1 cellular context compared by ENCODE assay signal in the genomic region with DNA sequence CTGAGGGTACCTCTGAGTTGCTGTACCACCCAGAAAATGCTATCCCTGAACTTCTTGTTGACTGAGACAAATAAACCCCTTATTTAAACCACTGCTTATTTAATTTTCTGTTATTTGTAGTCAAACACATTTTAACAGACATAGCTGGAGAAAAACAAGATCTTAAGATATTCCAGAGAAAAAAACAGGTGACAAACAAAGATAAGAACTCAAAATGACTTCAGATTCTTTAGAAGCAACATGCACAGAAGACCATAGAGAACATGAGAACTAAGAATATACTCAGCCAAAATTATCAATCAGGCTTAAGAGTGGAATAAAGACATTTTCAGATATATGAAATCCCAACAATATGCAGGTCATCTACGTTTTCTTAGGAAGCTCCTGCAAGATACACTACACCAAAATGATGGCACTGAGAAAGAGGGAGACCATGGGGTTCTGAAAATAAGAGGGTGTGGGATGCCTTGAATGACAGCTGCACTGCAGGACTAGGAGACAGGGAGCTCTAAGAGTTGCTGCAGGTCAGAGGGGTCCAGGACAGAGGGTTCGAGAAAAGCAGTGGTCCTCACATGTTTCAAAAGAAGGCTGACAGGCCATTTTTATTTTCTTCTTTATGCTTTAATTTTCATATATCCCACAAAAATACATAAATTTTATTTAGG.
TF ChIP-seq lines count a peak whose summit lies in the region.

No MANE protein-coding gene starts in this region.

TF ChIP-seq in K562, 482 proteins besides CTCF, POLR2A, EP300 and RAD21 (continued from another document and continues in another):
- TF ChIP-seq, protein P1, sequence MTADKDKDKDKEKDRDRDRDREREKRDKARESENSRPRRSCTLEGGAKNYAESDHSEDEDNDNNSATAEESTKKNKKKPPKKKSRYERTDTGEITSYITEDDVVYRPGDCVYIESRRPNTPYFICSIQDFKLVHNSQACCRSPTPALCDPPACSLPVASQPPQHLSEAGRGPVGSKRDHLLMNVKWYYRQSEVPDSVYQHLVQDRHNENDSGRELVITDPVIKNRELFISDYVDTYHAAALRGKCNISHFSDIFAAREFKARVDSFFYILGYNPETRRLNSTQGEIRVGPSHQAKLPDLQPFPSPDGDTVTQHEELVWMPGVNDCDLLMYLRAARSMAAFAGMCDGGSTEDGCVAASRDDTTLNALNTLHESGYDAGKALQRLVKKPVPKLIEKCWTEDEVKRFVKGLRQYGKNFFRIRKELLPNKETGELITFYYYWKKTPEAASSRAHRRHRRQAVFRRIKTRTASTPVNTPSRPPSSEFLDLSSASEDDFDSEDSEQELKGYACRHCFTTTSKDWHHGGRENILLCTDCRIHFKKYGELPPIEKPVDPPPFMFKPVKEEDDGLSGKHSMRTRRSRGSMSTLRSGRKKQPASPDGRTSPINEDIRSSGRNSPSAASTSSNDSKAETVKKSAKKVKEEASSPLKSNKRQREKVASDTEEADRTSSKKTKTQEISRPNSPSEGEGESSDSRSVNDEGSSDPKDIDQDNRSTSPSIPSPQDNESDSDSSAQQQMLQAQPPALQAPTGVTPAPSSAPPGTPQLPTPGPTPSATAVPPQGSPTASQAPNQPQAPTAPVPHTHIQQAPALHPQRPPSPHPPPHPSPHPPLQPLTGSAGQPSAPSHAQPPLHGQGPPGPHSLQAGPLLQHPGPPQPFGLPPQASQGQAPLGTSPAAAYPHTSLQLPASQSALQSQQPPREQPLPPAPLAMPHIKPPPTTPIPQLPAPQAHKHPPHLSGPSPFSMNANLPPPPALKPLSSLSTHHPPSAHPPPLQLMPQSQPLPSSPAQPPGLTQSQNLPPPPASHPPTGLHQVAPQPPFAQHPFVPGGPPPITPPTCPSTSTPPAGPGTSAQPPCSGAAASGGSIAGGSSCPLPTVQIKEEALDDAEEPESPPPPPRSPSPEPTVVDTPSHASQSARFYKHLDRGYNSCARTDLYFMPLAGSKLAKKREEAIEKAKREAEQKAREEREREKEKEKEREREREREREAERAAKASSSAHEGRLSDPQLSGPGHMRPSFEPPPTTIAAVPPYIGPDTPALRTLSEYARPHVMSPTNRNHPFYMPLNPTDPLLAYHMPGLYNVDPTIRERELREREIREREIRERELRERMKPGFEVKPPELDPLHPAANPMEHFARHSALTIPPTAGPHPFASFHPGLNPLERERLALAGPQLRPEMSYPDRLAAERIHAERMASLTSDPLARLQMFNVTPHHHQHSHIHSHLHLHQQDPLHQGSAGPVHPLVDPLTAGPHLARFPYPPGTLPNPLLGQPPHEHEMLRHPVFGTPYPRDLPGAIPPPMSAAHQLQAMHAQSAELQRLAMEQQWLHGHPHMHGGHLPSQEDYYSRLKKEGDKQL (CRISPR knock-in tag; IDR thresholded peaks at IDR 0.05; ENCODE audit: borderline replicate concordance), result no peak
- TF ChIP-seq CCNT2 (IDR thresholded peaks at IDR 0.05; ENCODE audit: borderline replicate concordance, extremely low read depth, insufficient read length, low read depth, low read length) (peak; percentile 20), YY1 (IDR thresholded peaks at IDR 0.05; ENCODE audit: borderline replicate concordance in 1 of 3, control insufficient read depth in 1 of 3, extremely low read depth in 1 of 3, insufficient read depth in 3 of 3, insufficient read length in 1 of 3, insufficient replicate concordance in 2 of 3, low read depth in 1 of 3, low read length in 2 of 3) (no peak), SPI1 (IDR thresholded peaks at IDR 0.05; ENCODE audit: borderline replicate concordance, low read depth, low read length) (no peak), MAFK (IDR thresholded peaks at IDR 0.05; ENCODE audit: low read length) (no peak), ASH1L (IDR thresholded peaks at IDR 0.05; ENCODE audit: borderline replicate concordance, low read depth, partially characterized antibody) (no peak), ZBTB1 (CRISPR knock-in tag; IDR thresholded peaks at IDR 0.05; ENCODE audit: borderline replicate concordance, low read depth) (no peak), MYC (IDR thresholded peaks at IDR 0.05; ENCODE audit: low read depth, low read length) (no peak), MYC (CRISPR knock-in tag; IDR thresholded peaks at IDR 0.05; ENCODE audit: borderline replicate concordance, low read depth) (no peak), STAT5A (IDR thresholded peaks at IDR 0.05; ENCODE audit: borderline replicate concordance, low read length) (no peak), PCBP2 (IDR thresholded peaks at IDR 0.05; ENCODE audit: low read depth, low read length, poor library complexity, severe bottlenecking) (no peak), CBFB (CRISPR knock-in tag; IDR thresholded peaks at IDR 0.05) (no peak), SIN3A (IDR thresholded peaks at IDR 0.05; ENCODE audit: borderline replicate concordance in 2 of 2, control insufficient read depth in 1 of 2, low read depth in 2 of 2, low read length in 2 of 2) (no peak), SMARCA4 (IDR thresholded peaks at IDR 0.05) (peak; percentile 70), LEF1 (IDR thresholded peaks at IDR 0.05) (peak; percentile 36; the same call in 1 of the 2 replicates), ZNF584 (CRISPR knock-in tag; IDR thresholded peaks at IDR 0.05; ENCODE audit: low read depth) (no peak), SIX5 (IDR thresholded peaks at IDR 0.05; ENCODE audit: borderline replicate concordance in 1 of 2, insufficient read depth in 1 of 2, low read depth in 1 of 2, low read length in 2 of 2) (no peak), ERF (CRISPR knock-in tag; IDR thresholded peaks at IDR 0.05) (no peak), ZNF197 (CRISPR knock-in tag; IDR thresholded peaks at IDR 0.05; ENCODE audit: low read depth) (no peak), HCFC1 (IDR thresholded peaks at IDR 0.05; ENCODE audit: low read depth, low read length) (no peak), U2AF1 (optimal IDR thresholded peaks at IDR 0.05; ENCODE audit: low read depth, low read length) (no peak), EHMT2 (IDR thresholded peaks at IDR 0.05) (no peak)
- TF ChIP-seq, protein P2, sequence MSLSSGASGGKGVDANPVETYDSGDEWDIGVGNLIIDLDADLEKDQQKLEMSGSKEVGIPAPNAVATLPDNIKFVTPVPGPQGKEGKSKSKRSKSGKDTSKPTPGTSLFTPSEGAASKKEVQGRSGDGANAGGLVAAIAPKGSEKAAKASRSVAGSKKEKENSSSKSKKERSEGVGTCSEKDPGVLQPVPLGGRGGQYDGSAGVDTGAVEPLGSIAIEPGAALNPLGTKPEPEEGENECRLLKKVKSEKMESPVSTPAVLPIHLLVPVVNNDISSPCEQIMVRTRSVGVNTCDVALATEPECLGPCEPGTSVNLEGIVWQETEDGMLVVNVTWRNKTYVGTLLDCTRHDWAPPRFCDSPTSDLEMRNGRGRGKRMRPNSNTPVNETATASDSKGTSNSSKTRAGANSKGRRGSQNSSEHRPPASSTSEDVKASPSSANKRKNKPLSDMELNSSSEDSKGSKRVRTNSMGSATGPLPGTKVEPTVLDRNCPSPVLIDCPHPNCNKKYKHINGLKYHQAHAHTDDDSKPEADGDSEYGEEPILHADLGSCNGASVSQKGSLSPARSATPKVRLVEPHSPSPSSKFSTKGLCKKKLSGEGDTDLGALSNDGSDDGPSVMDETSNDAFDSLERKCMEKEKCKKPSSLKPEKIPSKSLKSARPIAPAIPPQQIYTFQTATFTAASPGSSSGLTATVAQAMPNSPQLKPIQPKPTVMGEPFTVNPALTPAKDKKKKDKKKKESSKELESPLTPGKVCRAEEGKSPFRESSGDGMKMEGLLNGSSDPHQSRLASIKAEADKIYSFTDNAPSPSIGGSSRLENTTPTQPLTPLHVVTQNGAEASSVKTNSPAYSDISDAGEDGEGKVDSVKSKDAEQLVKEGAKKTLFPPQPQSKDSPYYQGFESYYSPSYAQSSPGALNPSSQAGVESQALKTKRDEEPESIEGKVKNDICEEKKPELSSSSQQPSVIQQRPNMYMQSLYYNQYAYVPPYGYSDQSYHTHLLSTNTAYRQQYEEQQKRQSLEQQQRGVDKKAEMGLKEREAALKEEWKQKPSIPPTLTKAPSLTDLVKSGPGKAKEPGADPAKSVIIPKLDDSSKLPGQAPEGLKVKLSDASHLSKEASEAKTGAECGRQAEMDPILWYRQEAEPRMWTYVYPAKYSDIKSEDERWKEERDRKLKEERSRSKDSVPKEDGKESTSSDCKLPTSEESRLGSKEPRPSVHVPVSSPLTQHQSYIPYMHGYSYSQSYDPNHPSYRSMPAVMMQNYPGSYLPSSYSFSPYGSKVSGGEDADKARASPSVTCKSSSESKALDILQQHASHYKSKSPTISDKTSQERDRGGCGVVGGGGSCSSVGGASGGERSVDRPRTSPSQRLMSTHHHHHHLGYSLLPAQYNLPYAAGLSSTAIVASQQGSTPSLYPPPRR (CRISPR knock-in tag; IDR thresholded peaks at IDR 0.05; ENCODE audit: borderline replicate concordance), result no peak
- TF ChIP-seq, protein P3, sequence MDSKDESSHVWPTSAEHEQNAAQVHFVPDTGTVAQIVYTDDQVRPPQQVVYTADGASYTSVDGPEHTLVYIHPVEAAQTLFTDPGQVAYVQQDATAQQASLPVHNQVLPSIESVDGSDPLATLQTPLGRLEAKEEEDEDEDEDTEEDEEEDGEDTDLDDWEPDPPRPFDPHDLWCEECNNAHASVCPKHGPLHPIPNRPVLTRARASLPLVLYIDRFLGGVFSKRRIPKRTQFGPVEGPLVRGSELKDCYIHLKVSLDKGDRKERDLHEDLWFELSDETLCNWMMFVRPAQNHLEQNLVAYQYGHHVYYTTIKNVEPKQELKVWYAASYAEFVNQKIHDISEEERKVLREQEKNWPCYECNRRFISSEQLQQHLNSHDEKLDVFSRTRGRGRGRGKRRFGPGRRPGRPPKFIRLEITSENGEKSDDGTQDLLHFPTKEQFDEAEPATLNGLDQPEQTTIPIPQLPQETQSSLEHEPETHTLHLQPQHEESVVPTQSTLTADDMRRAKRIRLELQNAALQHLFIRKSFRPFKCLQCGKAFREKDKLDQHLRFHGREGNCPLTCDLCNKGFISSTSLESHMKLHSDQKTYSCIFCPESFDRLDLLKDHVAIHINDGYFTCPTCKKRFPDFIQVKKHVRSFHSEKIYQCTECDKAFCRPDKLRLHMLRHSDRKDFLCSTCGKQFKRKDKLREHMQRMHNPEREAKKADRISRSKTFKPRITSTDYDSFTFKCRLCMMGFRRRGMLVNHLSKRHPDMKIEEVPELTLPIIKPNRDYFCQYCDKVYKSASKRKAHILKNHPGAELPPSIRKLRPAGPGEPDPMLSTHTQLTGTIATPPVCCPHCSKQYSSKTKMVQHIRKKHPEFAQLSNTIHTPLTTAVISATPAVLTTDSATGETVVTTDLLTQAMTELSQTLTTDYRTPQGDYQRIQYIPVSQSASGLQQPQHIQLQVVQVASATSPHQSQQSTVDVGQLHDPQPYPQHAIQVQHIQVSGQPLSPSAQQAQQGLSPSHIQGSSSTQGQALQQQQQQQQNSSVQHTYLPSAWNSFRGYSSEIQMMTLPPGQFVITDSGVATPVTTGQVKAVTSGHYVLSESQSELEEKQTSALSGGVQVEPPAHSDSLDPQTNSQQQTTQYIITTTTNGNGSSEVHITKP (IDR thresholded peaks at IDR 0.05; ENCODE audit: partially characterized antibody), result no peak
- TF ChIP-seq, protein P4, sequence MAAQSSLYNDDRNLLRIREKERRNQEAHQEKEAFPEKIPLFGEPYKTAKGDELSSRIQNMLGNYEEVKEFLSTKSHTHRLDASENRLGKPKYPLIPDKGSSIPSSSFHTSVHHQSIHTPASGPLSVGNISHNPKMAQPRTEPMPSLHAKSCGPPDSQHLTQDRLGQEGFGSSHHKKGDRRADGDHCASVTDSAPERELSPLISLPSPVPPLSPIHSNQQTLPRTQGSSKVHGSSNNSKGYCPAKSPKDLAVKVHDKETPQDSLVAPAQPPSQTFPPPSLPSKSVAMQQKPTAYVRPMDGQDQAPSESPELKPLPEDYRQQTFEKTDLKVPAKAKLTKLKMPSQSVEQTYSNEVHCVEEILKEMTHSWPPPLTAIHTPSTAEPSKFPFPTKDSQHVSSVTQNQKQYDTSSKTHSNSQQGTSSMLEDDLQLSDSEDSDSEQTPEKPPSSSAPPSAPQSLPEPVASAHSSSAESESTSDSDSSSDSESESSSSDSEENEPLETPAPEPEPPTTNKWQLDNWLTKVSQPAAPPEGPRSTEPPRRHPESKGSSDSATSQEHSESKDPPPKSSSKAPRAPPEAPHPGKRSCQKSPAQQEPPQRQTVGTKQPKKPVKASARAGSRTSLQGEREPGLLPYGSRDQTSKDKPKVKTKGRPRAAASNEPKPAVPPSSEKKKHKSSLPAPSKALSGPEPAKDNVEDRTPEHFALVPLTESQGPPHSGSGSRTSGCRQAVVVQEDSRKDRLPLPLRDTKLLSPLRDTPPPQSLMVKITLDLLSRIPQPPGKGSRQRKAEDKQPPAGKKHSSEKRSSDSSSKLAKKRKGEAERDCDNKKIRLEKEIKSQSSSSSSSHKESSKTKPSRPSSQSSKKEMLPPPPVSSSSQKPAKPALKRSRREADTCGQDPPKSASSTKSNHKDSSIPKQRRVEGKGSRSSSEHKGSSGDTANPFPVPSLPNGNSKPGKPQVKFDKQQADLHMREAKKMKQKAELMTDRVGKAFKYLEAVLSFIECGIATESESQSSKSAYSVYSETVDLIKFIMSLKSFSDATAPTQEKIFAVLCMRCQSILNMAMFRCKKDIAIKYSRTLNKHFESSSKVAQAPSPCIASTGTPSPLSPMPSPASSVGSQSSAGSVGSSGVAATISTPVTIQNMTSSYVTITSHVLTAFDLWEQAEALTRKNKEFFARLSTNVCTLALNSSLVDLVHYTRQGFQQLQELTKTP (IDR thresholded peaks at IDR 0.05; ENCODE audit: low read depth in 1 of 2, partially characterized antibody in 2 of 2), result no peak
- TF ChIP-seq, protein P5, sequence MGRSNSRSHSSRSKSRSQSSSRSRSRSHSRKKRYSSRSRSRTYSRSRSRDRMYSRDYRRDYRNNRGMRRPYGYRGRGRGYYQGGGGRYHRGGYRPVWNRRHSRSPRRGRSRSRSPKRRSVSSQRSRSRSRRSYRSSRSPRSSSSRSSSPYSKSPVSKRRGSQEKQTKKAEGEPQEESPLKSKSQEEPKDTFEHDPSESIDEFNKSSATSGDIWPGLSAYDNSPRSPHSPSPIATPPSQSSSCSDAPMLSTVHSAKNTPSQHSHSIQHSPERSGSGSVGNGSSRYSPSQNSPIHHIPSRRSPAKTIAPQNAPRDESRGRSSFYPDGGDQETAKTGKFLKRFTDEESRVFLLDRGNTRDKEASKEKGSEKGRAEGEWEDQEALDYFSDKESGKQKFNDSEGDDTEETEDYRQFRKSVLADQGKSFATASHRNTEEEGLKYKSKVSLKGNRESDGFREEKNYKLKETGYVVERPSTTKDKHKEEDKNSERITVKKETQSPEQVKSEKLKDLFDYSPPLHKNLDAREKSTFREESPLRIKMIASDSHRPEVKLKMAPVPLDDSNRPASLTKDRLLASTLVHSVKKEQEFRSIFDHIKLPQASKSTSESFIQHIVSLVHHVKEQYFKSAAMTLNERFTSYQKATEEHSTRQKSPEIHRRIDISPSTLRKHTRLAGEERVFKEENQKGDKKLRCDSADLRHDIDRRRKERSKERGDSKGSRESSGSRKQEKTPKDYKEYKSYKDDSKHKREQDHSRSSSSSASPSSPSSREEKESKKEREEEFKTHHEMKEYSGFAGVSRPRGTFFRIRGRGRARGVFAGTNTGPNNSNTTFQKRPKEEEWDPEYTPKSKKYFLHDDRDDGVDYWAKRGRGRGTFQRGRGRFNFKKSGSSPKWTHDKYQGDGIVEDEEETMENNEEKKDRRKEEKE (IDR thresholded peaks at IDR 0.05; ENCODE audit: borderline replicate concordance in 1 of 2, control insufficient read depth in 1 of 2, low read depth in 2 of 2, low read length in 1 of 2), result no peak
- TF ChIP-seq, protein P6, sequence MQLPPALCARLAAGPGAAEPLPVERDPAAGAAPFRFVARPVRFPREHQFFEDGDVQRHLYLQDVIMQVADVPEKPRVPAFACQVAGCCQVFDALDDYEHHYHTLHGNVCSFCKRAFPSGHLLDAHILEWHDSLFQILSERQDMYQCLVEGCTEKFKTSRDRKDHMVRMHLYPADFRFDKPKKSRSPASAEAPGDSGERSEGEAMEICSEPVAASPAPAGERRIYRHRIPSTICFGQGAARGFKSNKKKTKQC (CRISPR knock-in tag; IDR thresholded peaks at IDR 0.05), result no peak
